In genomic region chr3:24042174-24042878, GRCh38 we compare ENCODE assay signal across 12 cellular contexts.
A peak's percentile ranks its signal among the peaks of the same experiment; 100 is the strongest.
DNase-seq lines count a peak whose midpoint lies in the region; ATAC-seq and TF ChIP-seq lines count a peak whose summit lies in the region.
"Had no signal": no experiment of that assay in that cellular context is flagged by ENCODE, and none has a peak within 500 bp of the region (broad histone marks: within the 10 kb centered on the region; RNA-seq: fewer than 3 reads in every experiment).

No MANE protein-coding gene starts in this region.

- no peaks in the 10 kb centered on the region for H3K27me3 ChIP-seq in gastroesophageal sphincter
- H3K27me3 ChIP-seq in muscle layer of duodenum (ENCODE audit: low read depth, low read length) = no peaks in the 10 kb centered on the region
- H3K27me3 ChIP-seq in thyroid gland = no peaks in the 10 kb centered on the region

- H3K27ac ChIP-seq in angular gyrus (ENCODE audit: low read depth, low read length) (peak overlapping the region; percentile 82), gastroesophageal sphincter (peak overlapping the region; percentile 86 to 89 (median 88)), muscle layer of duodenum (ENCODE audit: low read length) (peak overlapping the region; percentile 56), thyroid gland (peak overlapping the region; percentile 89 to 94 (median 91))
- H3K27ac ChIP-seq: HL-60 had no signal

- peak; percentile 91 for ATAC-seq in gastroesophageal sphincter
- no peak for ATAC-seq in GM19452 (IDR thresholded peaks at IDR 0.05; ENCODE audit: unreplicated experiment)
- ATAC-seq in HG03342 (IDR thresholded peaks at IDR 0.05; ENCODE audit: unreplicated experiment) = no peak
- ATAC-seq in HG03457 (IDR thresholded peaks at IDR 0.05; ENCODE audit: unreplicated experiment) = no peak

- DNase-seq in thyroid gland (peak; percentile 33 to 45), GM20000 (ENCODE audit: low spot score) (no peak)
- DNase-seq: activated naive CD8-positive, alpha-beta T cell treated with anti-CD3 and anti-CD28 coated beads, Interleukin-2, amount 10 ng/mL, durations not matched to agents 7 days and 5 days; NCI-H446; RPMI8226 had no signal

- H3K4me1 ChIP-seq in gastroesophageal sphincter = peaks cover 7 to 36% (median 10%) of the 10 kb centered on the region in 3 donors
- H3K4me1 ChIP-seq in muscle layer of duodenum (ENCODE audit: control insufficient read depth in 1 of 2, insufficient read depth in 2 of 2, low read length in 2 of 2) = peaks cover 10 to 15% of the 10 kb centered on the region in 2 donors
- H3K4me1 ChIP-seq in thyroid gland = peaks cover 12 to 22% of the 10 kb centered on the region in 2 donors

- 7 to 13% methylated on average over 7 to 8 of the region's 8 CpGs for WGBS in gastroesophageal sphincter (ENCODE audit: low coverage in 1 of 2), 2 donors
- 41% methylated on average over 8 of the region's 8 CpGs for WGBS in thyroid gland, 2 donors

- intact Hi-C loops in thyroid gland (cut with DNase I) = no loop called here

- peak; percentile 42 for TF ChIP-seq EP300 in gastroesophageal sphincter (IDR thresholded peaks at IDR 0.05)

- TF ChIP-seq CTCF in gastroesophageal sphincter (IDR thresholded peaks at IDR 0.05) (no peak), thyroid gland (IDR thresholded peaks at IDR 0.05) (no peak), GM20000 (IDR thresholded peaks at IDR 0.05; ENCODE audit: extremely low read depth, missing control alignments) (no peak)

- H3K36me3 ChIP-seq in gastroesophageal sphincter = no peaks in the 10 kb centered on the region
- H3K36me3 ChIP-seq in muscle layer of duodenum (ENCODE audit: control insufficient read depth in 1 of 2, insufficient read depth in 2 of 2, low read length in 2 of 2) = no peaks in the 10 kb centered on the region
- H3K36me3 ChIP-seq in thyroid gland = no peaks in the 10 kb centered on the region

- no peak for TF ChIP-seq POLR2A in gastroesophageal sphincter (IDR thresholded peaks at IDR 0.05)
- peak in 1 of 2 donors; percentile 22 for TF ChIP-seq POLR2A in thyroid gland (IDR thresholded peaks at IDR 0.05)

- H3K9me3 ChIP-seq in gastroesophageal sphincter (no peaks in the 10 kb centered on the region), muscle layer of duodenum (ENCODE audit: control insufficient read depth in 1 of 2, low read length in 2 of 2) (no peaks in the 10 kb centered on the region), thyroid gland (no peaks in the 10 kb centered on the region)

- H3K4me3 ChIP-seq in gastroesophageal sphincter = peak overlapping the region; percentile 10 to 15
- H3K4me3 ChIP-seq in muscle layer of duodenum (ENCODE audit: low read depth in 1 of 2, low read length in 2 of 2) = peak overlapping the region; percentile 6 to 13
- H3K4me3 ChIP-seq in thyroid gland (replicated peaks in 1 of 3) = no peak overlapping the region

Comparison
In these comparisons a context has a peak if more than half of its experiments do, and no peak if none do; other contexts are left out.
1. H3K4me3 ChIP-seq: peak in gastroesophageal sphincter (2 of 2) and muscle layer of duodenum (2 of 2); none in thyroid gland (0 of 3).
2. Peak in every context shown above with its lines, with median percentiles within 50 percentile points of each other: H3K27ac ChIP-seq.